In genomic region chr5:137822158-137822764, GRCh38 we compare ENCODE assay signal across 8 cellular contexts. TPM values are rescaled to one million over a fixed set of nuclear protein-coding genes. Genes with fewer than 3 reads are reported as not detected.
DNase-seq lines count a peak whose midpoint lies in the region; ATAC-seq and TF ChIP-seq lines count a peak whose summit lies in the region.

No MANE protein-coding gene starts in this region.

- ATAC-seq in HG03039 (IDR thresholded peaks at IDR 0.05; ENCODE audit: unreplicated experiment) = no peak

- H3K36me3 ChIP-seq in HAP-1 (replicated peaks) = no peaks in the 10 kb centered on the region

- H3K4me1 ChIP-seq in HAP-1 = peaks cover 2% of the 10 kb centered on the region

- H3K9me3 ChIP-seq in HAP-1 = no peaks in the 10 kb centered on the region

- TF ChIP-seq CTCF in C4-2B (conservative IDR thresholded peaks at IDR 0.05) = peak; percentile 72
- peak; percentile 57 for TF ChIP-seq CTCF in fibroblast of villous mesenchyme (IDR thresholded peaks at IDR 0.05; ENCODE audit: insufficient read depth, low read depth, low read length)

- in situ Hi-C loops in HAP-1 (cut with MboI; ENCODE audit: low sequenced_read_pairs) = no loop called here

- H3K4me3 ChIP-seq in HAP-1 (no peak overlapping the region), fibroblast of villous mesenchyme (ENCODE audit: low read depth, low read length) (no peak overlapping the region)

- H3K27ac ChIP-seq in C4-2B = no peak overlapping the region

- H3K27me3 ChIP-seq in HAP-1 (ENCODE audit: low read depth) = no peaks in the 10 kb centered on the region

- DNase-seq in HAP-1 (ENCODE audit: low spot score in 2 of 2) = peak; percentile 61 to 68
- peak; percentile 37 for DNase-seq in RPMI7951 (ENCODE audit: low read depth)
- DNase-seq in fibroblast of villous mesenchyme (ENCODE audit: low read depth) = peak; percentile 48
- peak; percentile 61 for DNase-seq in renal cortical epithelial cell (ENCODE audit: low read depth)
- DNase-seq in stimulated activated CD4-positive, alpha-beta T cell treated with anti-CD3 and anti-CD28 coated beads, Interleukin-2, amount 100 ng/mL, for 24 hours = no peak
- no peak for DNase-seq in activated CD8-positive, alpha-beta memory T cell treated with anti-CD3 and anti-CD28 coated beads, Interleukin-2, amount 50 U/mL, for 4 hours

RNA-seq across cellular contexts. Expression of gene MYOT, which starts 45.4 kb away (rescaled TPM):
- total RNA-seq in RPMI7951 (2014; rRNA removed; shearing (Covaris generic)) = not detected in 2 replicates
- total RNA-seq in fibroblast of villous mesenchyme = not detected in 2 replicates
- total RNA-seq in renal cortical epithelial cell = not detected in 2 replicates

Comparison
In these comparisons a context has a peak if more than half of its experiments do, and no peak if none do; other contexts are left out.
1. DNase-seq: peak in HAP-1 (2 of 2), RPMI7951 (single experiment), fibroblast of villous mesenchyme (single experiment) and renal cortical epithelial cell (single experiment); none in stimulated activated CD4-positive, alpha-beta T cell treated with anti-CD3 and anti-CD28 coated beads, Interleukin-2, amount 100 ng/mL, for 24 hours (0 of 2) and activated CD8-positive, alpha-beta memory T cell treated with anti-CD3 and anti-CD28 coated beads, Interleukin-2, amount 50 U/mL, for 4 hours (single experiment).